ENCODE assay signal across 6 cellular contexts in genomic region chr1:154956557-154956956, GRCh38. TPM values are rescaled to one million over a fixed set of nuclear protein-coding genes. Genes with fewer than 3 reads are reported as not detected.
A peak's percentile ranks its signal among the peaks of the same experiment; 100 is the strongest.
DNase-seq lines count a peak whose midpoint lies in the region; ATAC-seq and TF ChIP-seq lines count a peak whose summit lies in the region.

No MANE protein-coding gene starts in this region.

- H3K4me1 Mint-ChIP-seq in CD8-positive, alpha-beta T cell (ENCODE audit: low read depth), result peaks cover 74% of the 10 kb centered on the region
- H3K4me1 Mint-ChIP-seq in activated T-helper 17 cell treated with anti-CD3 and anti-CD28 coated beads, Interleukin-2, amount 50 U/mL, for 72 hours, result peaks cover 41% of the 10 kb centered on the region

- POLR2A ChIA-PET in CD8-positive, alpha-beta T cell (lab: Charles Lee), result interaction anchor here (0.6 to 6.0 kb wide), 9 partner anchors 11 to 1042 kb away, joined by 3 to 52 read pairs (median 12); partner anchors contain the start of genes CKS1B, FLAD1, PMVK and SHC1

- H3K27ac ChIP-seq in CD8-positive, alpha-beta T cell (ENCODE audit: low read depth, low read length), result peak overlapping the region; percentile 98

- DNase-seq in CD8-positive, alpha-beta T cell, result no peak
- DNase-seq in lung microvascular endothelial cell (ENCODE audit: low read depth in 2 of 2) (peak; percentile 14 to 16), posterior vena cava (ENCODE audit: low spot score) (no peak)
- no peak for DNase-seq in effector CD8-positive, alpha-beta T cell (lab: John Stamatoyannopoulos, UW)

- peak overlapping the region; percentile 99 for H3K4me3 Mint-ChIP-seq in CD8-positive, alpha-beta T cell
- H3K4me3 Mint-ChIP-seq in activated T-helper 17 cell treated with anti-CD3 and anti-CD28 coated beads, Interleukin-2, amount 50 U/mL, for 72 hours, result peak overlapping the region; percentile 99

- H3K27me3 Mint-ChIP-seq in CD8-positive, alpha-beta T cell (ENCODE audit: low read depth), result no peaks in the 10 kb centered on the region
- no peaks in the 10 kb centered on the region for H3K27me3 Mint-ChIP-seq in activated T-helper 17 cell treated with anti-CD3 and anti-CD28 coated beads, Interleukin-2, amount 50 U/mL, for 72 hours

- peaks cover 44% of the 10 kb centered on the region for H3K36me3 Mint-ChIP-seq in CD8-positive, alpha-beta T cell
- peaks cover 86% of the 10 kb centered on the region for H3K36me3 Mint-ChIP-seq in activated T-helper 17 cell treated with anti-CD3 and anti-CD28 coated beads, Interleukin-2, amount 50 U/mL, for 72 hours (ENCODE audit: low read depth)

- TF ChIP-seq CTCF in CD8-positive, alpha-beta T cell (IDR thresholded peaks at IDR 0.05), result no peak

- H3K4me3 ChIP-seq in CD8-positive, alpha-beta T cell (ENCODE audit: low read depth, low read length), result peak overlapping the region; percentile 71

- H3K36me3 ChIP-seq in CD8-positive, alpha-beta T cell (ENCODE audit: insufficient read depth, low read length), result peaks cover 7% of the 10 kb centered on the region

- H3K27ac Mint-ChIP-seq in CD8-positive, alpha-beta T cell, result peak overlapping the region; percentile 99
- H3K27ac Mint-ChIP-seq in activated T-helper 17 cell treated with anti-CD3 and anti-CD28 coated beads, Interleukin-2, amount 50 U/mL, for 72 hours, result peak overlapping the region; percentile 100

- no peaks in the 10 kb centered on the region for H3K27me3 ChIP-seq in CD8-positive, alpha-beta T cell (ENCODE audit: insufficient read depth, low read length)

- H3K4me1 ChIP-seq in CD8-positive, alpha-beta T cell (ENCODE audit: insufficient read depth, low read length), result peaks cover 56% of the 10 kb centered on the region

- no peaks in the 10 kb centered on the region for H3K9me3 ChIP-seq in CD8-positive, alpha-beta T cell (ENCODE audit: low read length)

- intact Hi-C loops in CD8-positive, alpha-beta T cell (cut with DNase I, micrococcal nuclease), result loop anchor here (1.0 to 10.0 kb wide), 3 partner anchors 45 to 632 kb away; partner anchors contain the start of genes AQP10 (in 1 of the 2), ATP8B2 (in 1 of the 2) and EFNA4 (in 1 of the 2)
- intact Hi-C loops in posterior vena cava (cut with DNase I), result no loop called here

- ATAC-seq in CD8-positive, alpha-beta T cell, result no peak
- ATAC-seq in activated T-helper 17 cell treated with anti-CD3 and anti-CD28 coated beads, Interleukin-2, amount 50 U/mL, for 72 hours (replicated peaks), result no peak
- ATAC-seq in HG03175 (IDR thresholded peaks at IDR 0.05; ENCODE audit: unreplicated experiment), result no peak

- H3K9me3 Mint-ChIP-seq in CD8-positive, alpha-beta T cell, result no peaks in the 10 kb centered on the region
- H3K9me3 Mint-ChIP-seq in activated T-helper 17 cell treated with anti-CD3 and anti-CD28 coated beads, Interleukin-2, amount 50 U/mL, for 72 hours, result no peaks in the 10 kb centered on the region

- CTCF ChIA-PET in CD8-positive, alpha-beta T cell (lab: Charles Lee), result interaction anchor here (0.9 to 9.6 kb wide), 10 partner anchors 8 to 219 kb away, joined by 3 to 109 read pairs (median 6); partner anchors contain the start of genes ADAM15, FLAD1, PMVK and SHC1

RNA-seq across cellular contexts. Expression of gene PBXIP1, which starts 0.7 kb away (rescaled TPM):
- total RNA-seq in CD8-positive, alpha-beta T cell, result 100 to 1,000 TPM; 315 to 319 TPM
- total RNA-seq in activated T-helper 17 cell treated with anti-CD3 and anti-CD28 coated beads, Interleukin-2, amount 50 U/mL, for 72 hours, result 100 to 1,000 TPM in 1 of 2 donors, 10 to 100 TPM in 1; 61.9 to 118 TPM
- 83.9 and 85.2 TPM in 2 replicates for total RNA-seq in lung microvascular endothelial cell
- total RNA-seq in posterior vena cava, result 100 to 1,000 TPM in 1 of 2 donors, 10 to 100 TPM in 1; 95.3 to 138 TPM

RNA-seq across cellular contexts. Expression of gene PYGO2, which starts 5.0 kb away (rescaled TPM):
- total RNA-seq in CD8-positive, alpha-beta T cell, result 10 to 100 TPM; 25.1 to 26.7 TPM
- 10 to 100 TPM; 35.6 to 39.2 TPM for total RNA-seq in activated T-helper 17 cell treated with anti-CD3 and anti-CD28 coated beads, Interleukin-2, amount 50 U/mL, for 72 hours
- total RNA-seq in lung microvascular endothelial cell (20.5 and 42.5 TPM in 2 replicates), posterior vena cava (10 to 100 TPM; 17.0 to 19.2 TPM)

RNA-seq across cellular contexts. Expression of gene SHC1, which starts 14.0 kb away (rescaled TPM):
- total RNA-seq in CD8-positive, alpha-beta T cell, result 10 to 100 TPM; 54.5 to 58.3 TPM
- 10 to 100 TPM; 60.9 to 62.0 TPM for total RNA-seq in activated T-helper 17 cell treated with anti-CD3 and anti-CD28 coated beads, Interleukin-2, amount 50 U/mL, for 72 hours
- 175 and 321 TPM in 2 replicates for total RNA-seq in lung microvascular endothelial cell
- total RNA-seq in posterior vena cava, result 100 to 1,000 TPM; 135 to 149 TPM

RNA-seq across cellular contexts. Expression of gene CKS1B, which starts 17.9 kb away (rescaled TPM):
- total RNA-seq in CD8-positive, alpha-beta T cell, result 1 to 10 TPM; 2.3 to 2.9 TPM
- total RNA-seq in activated T-helper 17 cell treated with anti-CD3 and anti-CD28 coated beads, Interleukin-2, amount 50 U/mL, for 72 hours, result 100 to 1,000 TPM; 162 to 188 TPM
- total RNA-seq in lung microvascular endothelial cell (30.4 and 54.5 TPM in 2 replicates), posterior vena cava (10 to 100 TPM; 22.5 to 23.4 TPM)

RNA-seq across cellular contexts. Expression of gene PMVK, which starts 20.0 kb away (rescaled TPM):
- total RNA-seq in CD8-positive, alpha-beta T cell, result 1 to 10 TPM; 6.7 to 7.3 TPM
- total RNA-seq in activated T-helper 17 cell treated with anti-CD3 and anti-CD28 coated beads, Interleukin-2, amount 50 U/mL, for 72 hours, result 10 to 100 TPM; 38.6 to 66.9 TPM
- total RNA-seq in lung microvascular endothelial cell, result 7.6 and 13.9 TPM in 2 replicates
- 10 to 100 TPM; 26.5 to 31.5 TPM for total RNA-seq in posterior vena cava

Comparison
In these comparisons a context has a peak if more than half of its experiments do, and no peak if none do; other contexts are left out.
1. DNase-seq: peak in lung microvascular endothelial cell (2 of 2); none in CD8-positive, alpha-beta T cell (0 of 7), posterior vena cava (single experiment) and effector CD8-positive, alpha-beta T cell (single experiment).
2. intact Hi-C loops: an anchor here in CD8-positive, alpha-beta T cell (1.0 to 10.0 kb wide); none called in posterior vena cava.